In genomic region chr22:37616205-37617083, GRCh38 we compare ENCODE assay signal across 15 cellular contexts. TPM values are rescaled to one million over a fixed set of nuclear protein-coding genes. Genes with fewer than 3 reads are reported as not detected.
DNase-seq lines count a peak whose midpoint lies in the region; ATAC-seq, FAIRE-seq and TF ChIP-seq lines count a peak whose summit lies in the region.
"Had no signal": no experiment of that assay in that cellular context is flagged by ENCODE, and none has a peak within 500 bp of the region (broad histone marks: within the 10 kb centered on the region; RNA-seq: fewer than 3 reads in every experiment).

No MANE protein-coding gene starts in this region.

- TF ChIP-seq CTCF in D721Med (IDR thresholded peaks at IDR 0.05; ENCODE audit: insufficient read depth, missing control alignments) (no peak), GM12878 (IDR thresholded peaks at IDR 0.05 in 2 of 3, conservative IDR thresholded peaks at IDR 0.05 in 1 of 3; ENCODE audit: control insufficient read depth in 2 of 3, extremely low read depth in 1 of 3, insufficient read depth in 1 of 3, low read depth in 3 of 3, low read length in 3 of 3) (no peak), SK-N-SH (IDR thresholded peaks at IDR 0.05) (no peak)

- no peak overlapping the region for H3K4ac ChIP-seq in neuronal stem cell (ENCODE audit: low read length)

- H2AFZ ChIP-seq in GM12878 (ENCODE audit: control insufficient read depth, low read depth, low read length) (no peak overlapping the region), neuronal stem cell (ENCODE audit: low read length) (no peak overlapping the region), SK-N-SH (ENCODE audit: low read depth) (no peak overlapping the region)
- H2AFZ ChIP-seq: GM23248 had no signal

- peak overlapping the region; percentile 13 for H2BK5ac ChIP-seq in neuronal stem cell (ENCODE audit: low read length)

- H2BK15ac ChIP-seq in neuronal stem cell (ENCODE audit: low read length), result peak overlapping the region; percentile 49

- H3K79me2 ChIP-seq in GM12878 (ENCODE audit: control insufficient read depth, insufficient read depth, low read length), result peaks cover 7% of the 10 kb centered on the region
- H3K79me2 ChIP-seq in SK-N-SH (ENCODE audit: insufficient read depth), result peaks cover 10% of the 10 kb centered on the region

- H3K9me2 ChIP-seq in SK-N-SH, result no peaks in the 10 kb centered on the region

- H3K27me3 ChIP-seq in GM12878 (replicated peaks in 1 of 2; ENCODE audit: control insufficient read depth in 2 of 2, insufficient read depth in 2 of 2, low read length in 1 of 2) (no peaks in the 10 kb centered on the region), neuronal stem cell (ENCODE audit: control insufficient read depth in 3 of 3, insufficient read depth in 3 of 3, low read depth in 1 of 3, low read length in 3 of 3) (no peaks in the 10 kb centered on the region), SK-N-SH (ENCODE audit: insufficient read depth) (no peaks in the 10 kb centered on the region)
- H3K27me3 ChIP-seq: BLaER1, Peyer's patch had no signal

- POLR2A ChIA-PET in GM12878 (lab: Charles Lee) (interaction anchor here (0.6 to 0.9 kb wide), 2 partner anchors 10 to 45 kb away, joined by 4 to 5 read pairs; no protein-coding TSS in a partner anchor), SK-N-SH (lab: Yijun Ruan, JAX) (interaction anchor here (1.3 kb wide), 1 partner anchor 8 kb away, joined by 3 read pairs; no protein-coding TSS in a partner anchor)

- H3K36me3 ChIP-seq in GM12878 (ENCODE audit: control insufficient read depth in 2 of 2, insufficient read depth in 2 of 2, low read length in 1 of 2) (peaks cover 13 to 24% of the 10 kb centered on the region in 2 experiments), neuronal stem cell (replicated peaks in 1 of 2; ENCODE audit: control insufficient read depth in 2 of 2, insufficient read depth in 2 of 2, low read length in 2 of 2) (peaks cover 32 to 72% of the 10 kb centered on the region in 2 donors), SK-N-SH (replicated peaks in 1 of 2; ENCODE audit: control insufficient read depth in 1 of 2, insufficient read depth in 2 of 2, low read length in 1 of 2) (peaks cover 0 to 30% of the 10 kb centered on the region in 2 experiments)

- H3F3A ChIP-seq in SK-N-SH (replicated peaks; ENCODE audit: insufficient read depth), result no peaks in the 10 kb centered on the region

- H3K4me2 ChIP-seq in GM12878 (ENCODE audit: control insufficient read depth, insufficient read depth), result no peak overlapping the region
- H3K4me2 ChIP-seq in neuronal stem cell (ENCODE audit: insufficient read depth, low read length, poor library complexity, severe bottlenecking), result no peak overlapping the region
- no peak overlapping the region for H3K4me2 ChIP-seq in SK-N-SH
- H3K4me2 ChIP-seq: BLaER1 had no signal

- no peak overlapping the region for H4K91ac ChIP-seq in neuronal stem cell (ENCODE audit: low read depth, low read length, poor library complexity)

- 84% methylated on average over 26 of the region's 26 CpGs for WGBS in GM12878 (ENCODE audit: insufficient coverage, insufficient replicate concordance, low lambda C conversion rate, missing lambda C conversion rate)
- no CpG with 5 or more reads among the region's 26 CpGs for WGBS in neuronal stem cell (ENCODE audit: extremely low coverage in 2 of 2, insufficient read length in 2 of 2, insufficient replicate concordance in 1 of 2), 2 donors
- 95% methylated on average over 19 of the region's 26 CpGs for WGBS in SK-N-SH (ENCODE audit: low lambda C conversion rate)

- H3K4me1 ChIP-seq in GM12878 (ENCODE audit: control insufficient read depth, insufficient read depth, low read length) (peaks cover 6% of the 10 kb centered on the region), neuronal stem cell (ENCODE audit: control insufficient read depth in 2 of 2, insufficient read depth in 1 of 2, low read depth in 1 of 2, low read length in 2 of 2) (peaks cover 0 to 3% of the 10 kb centered on the region in 2 donors), SK-N-SH (ENCODE audit: control insufficient read depth in 1 of 2, insufficient read depth in 2 of 2, low read depth in 1 of 2, low read length in 1 of 2) (peaks cover 0 to 2% of the 10 kb centered on the region in 2 experiments; a peak in 1 of 4 replicates)

- H4K8ac ChIP-seq in neuronal stem cell (ENCODE audit: low read depth, low read length), result peak overlapping the region; percentile 86

- H3K18ac ChIP-seq in neuronal stem cell (ENCODE audit: low read length), result no peak overlapping the region

- peak overlapping the region; percentile 71 for H3K14ac ChIP-seq in neuronal stem cell (ENCODE audit: low read length)

- TF ChIP-seq EP300 in GM12878 (IDR thresholded peaks at IDR 0.05; ENCODE audit: borderline replicate concordance in 1 of 2, control insufficient read depth in 1 of 2, low read depth in 2 of 2, low read length in 2 of 2), result no peak
- TF ChIP-seq EP300 in SK-N-SH (IDR thresholded peaks at IDR 0.05; ENCODE audit: borderline replicate concordance in 1 of 2, low read depth in 1 of 2, low read length in 1 of 2), result no peak

- H2AK5ac ChIP-seq in neuronal stem cell (ENCODE audit: low read depth, low read length), result no peak overlapping the region

- intact Hi-C loops in GM12878 (cut with micrococcal nuclease; ENCODE audit: unreplicated experiment), result no loop called here

- no peak overlapping the region for H3K9ac ChIP-seq in GM12878 (ENCODE audit: control insufficient read depth, insufficient read depth, low read length)
- H3K9ac ChIP-seq in neuronal stem cell (ENCODE audit: low read depth, low read length, poor library complexity), result no peak overlapping the region
- H3K9ac ChIP-seq in SK-N-SH, result no peak overlapping the region
- H3K9ac ChIP-seq: BLaER1, GM23248 had no signal

- ATAC-seq in GM12878, result peak; percentile 27; the same call in 2 of the 3 replicates

- TF ChIP-seq RAD21 in GM12878 (IDR thresholded peaks at IDR 0.05; ENCODE audit: insufficient read depth, low read depth, low read length) (no peak), SK-N-SH (IDR thresholded peaks at IDR 0.05; ENCODE audit: low read length) (no peak)

- in situ Hi-C loops in GM12878 (cut with MboI), result no loop called here

- no peaks in the 10 kb centered on the region for H3K9me3 ChIP-seq in GM12878 (replicated peaks; ENCODE audit: control insufficient read depth, insufficient read depth, low read length)
- no peaks in the 10 kb centered on the region for H3K9me3 ChIP-seq in neuronal stem cell (replicated peaks in 1 of 2; ENCODE audit: control insufficient read depth in 2 of 2, insufficient read depth in 1 of 2, low read depth in 1 of 2, low read length in 2 of 2)
- no peaks in the 10 kb centered on the region for H3K9me3 ChIP-seq in SK-N-SH
- H3K9me3 ChIP-seq: BLaER1, Peyer's patch had no signal

- no peak for FAIRE-seq in D721Med (lab: Jason Lieb, UNC)
- no peak for FAIRE-seq in GM12878 (lab: Jason Lieb, UNC)

- H3K4me3 ChIP-seq in GM12878 (no peak overlapping the region), neuronal stem cell (ENCODE audit: low read length in 2 of 2) (peak overlapping the region in 1 of 2 donors; percentile 8), SK-N-SH (ENCODE audit: low read depth in 2 of 2, low read length in 1 of 2) (no peak overlapping the region)
- H3K4me3 ChIP-seq: BLaER1, GM23248, Peyer's patch had no signal

- no peak overlapping the region for H2BK120ac ChIP-seq in neuronal stem cell (ENCODE audit: low read depth, low read length)

- H3K23ac ChIP-seq in neuronal stem cell (ENCODE audit: low read depth, low read length, poor library complexity), result peak overlapping the region; percentile 43

- no peak for TF ChIP-seq POLR2A in GM12878 (IDR thresholded peaks at IDR 0.05; ENCODE audit: low read depth, low read length)

- H3K79me1 ChIP-seq in neuronal stem cell (ENCODE audit: low read depth, low read length), result no peaks in the 10 kb centered on the region

- BruUV-seq in GM12878 (replicated peaks; lab: Mats Ljungman, UMichigan), result no TSS peak

- no peak overlapping the region for H2BK12ac ChIP-seq in neuronal stem cell (ENCODE audit: low read length)

- H3K27ac ChIP-seq in GM12878 (ENCODE audit: control insufficient read depth, insufficient read depth) (no peak overlapping the region), neuronal stem cell (replicated peaks; ENCODE audit: low read length) (no peak overlapping the region), SK-N-SH (ENCODE audit: low read depth in 2 of 2, low read length in 1 of 2) (no peak overlapping the region)
- H3K27ac ChIP-seq: BLaER1, GM23248 had no signal

- no peaks in the 10 kb centered on the region for H4K20me1 ChIP-seq in GM12878 (ENCODE audit: control insufficient read depth, insufficient read depth)
- no peaks in the 10 kb centered on the region for H4K20me1 ChIP-seq in SK-N-SH (ENCODE audit: insufficient read depth)

- RAD21 ChIA-PET in GM12878 (lab: Charles Lee; ENCODE audit: unreplicated experiment), result interaction anchor here (0.9 kb wide), 1 partner anchor 42 kb away, joined by 3 read pairs; the partner anchor contains the start of gene PDXP

- CTCF ChIA-PET in GM12878 (lab: Yijun Ruan, JAX) (interaction anchor here (0.7 to 14.9 kb wide), 7 partner anchors 8 to 65 kb away, joined by 3 to 275 read pairs (median 4); partner anchors contain the start of genes LGALS1, NOL12 and SH3BP1), SK-N-SH (lab: Yijun Ruan, JAX) (interaction anchor here (1.0 to 34.3 kb wide), 6 partner anchors 9 to 53 kb away, joined by 3 to 898 read pairs (median 6); partner anchors contain the start of genes LGALS1, NOL12 and PDXP)

- SMC1A ChIA-PET in GM12878 (lab: Charles Lee; ENCODE audit: uncharacterized antibody, unreplicated experiment), result interaction anchor here (1.1 kb wide), 1 partner anchor 8 kb away, joined by 3 read pairs; the partner anchor contains the start of gene GGA1

- DNase-seq in D721Med (ENCODE audit: insufficient read length, low spot score) (peak; percentile 3), NAMALWA (ENCODE audit: low spot score) (peak; percentile 51), GM12878 (ENCODE audit: low read depth, low spot score) (no peak), neuronal stem cell (ENCODE audit: low spot score) (no peak), SK-N-SH (no peak), DMS114 treated with DMSO at 0.1 percent for 48 hours (lab: John Stamatoyannopoulos, UW; ENCODE audit: unreplicated experiment) (no peak), iPS-NIHi7 (ENCODE audit: extremely low spot score) (no peak)
- DNase-seq: GM23248, KBM-7, NCI-H1048, NCI-H146, NCI-H69, Peyer's patch, SIG-M5 had no signal

RNA-seq across cellular contexts. Expression of gene GGA1, which starts 7.8 kb away (rescaled TPM):
- total RNA-seq in GM12878 (2013; cell fraction: nucleolus; rRNA removed), result 185 and 204 TPM in 2 replicates
- total RNA-seq in GM12878 (2014; rRNA removed) (43.1 and 53.4 TPM in 2 replicates), GM12878 (2014; rRNA removed; fragmentation: Illumina TruSeq; extraction: Trizol) (29.1 and 30.4 TPM in 2 replicates), GM12878 (2021) (55.0 and 63.4 TPM in 2 replicates)
- 20.6 TPM for polyA plus RNA-seq in GM12878 (2011; ENCODE audit: low read depth)
- polyA plus RNA-seq in GM12878 (2011; rRNA removed) (38.7 and 43.7 TPM in 2 replicates), GM12878 (2014; fragmentation: Illumina TruSeq; extraction: Trizol) (23.4 and 31.6 TPM in 2 replicates), GM12878 (2014; fragmentation: Nextera tagmentation; extraction: Ambion mirVana) (1 to 10 TPM; 1.4 to 4.8 TPM), GM12878 (2014; rRNA removed) (77.8 and 79.4 TPM in 2 replicates), GM12878 (2016; fragmentation: Nextera tagmentation; extraction: Ambion mirVana) (10 to 100 TPM; 45.0 to 48.0 TPM), SK-N-SH (2012; rRNA removed) (81.1 and 99.4 TPM in 2 replicates)
- polyA plus RNA-seq in GM12878 (2011; cell fraction: cytosol; rRNA removed), result 29.0 and 49.3 TPM in 2 replicates
- polyA plus RNA-seq in GM12878 (2011; cell fraction: nucleus; rRNA removed), result 214 and 255 TPM in 2 replicates
- polyA plus RNA-seq in GM12878 (2012), result 46.2 and 48.1 TPM in 2 replicates
- polyA minus RNA-seq in GM12878 (2011; rRNA and poly(A)+ RNA removed), result 30.1 and 54.2 TPM in 2 replicates
- 15.8 and 17.6 TPM in 2 replicates for polyA minus RNA-seq in GM12878 (2011; cell fraction: cytosol; rRNA and poly(A)+ RNA removed)
- 45.1 and 75.9 TPM in 2 replicates for polyA minus RNA-seq in GM12878 (2011; cell fraction: nucleus; rRNA and poly(A)+ RNA removed)
- 32.1 TPM for polyA plus RNA-seq in neuronal stem cell (2013, experiment 1 of 2)
- 31.4 TPM for polyA plus RNA-seq in neuronal stem cell (2013, experiment 2 of 2)
- 26.3 and 38.0 TPM in 2 replicates for polyA plus RNA-seq in SK-N-SH (2012; cell fraction: cytosol; rRNA removed)
- polyA plus RNA-seq in SK-N-SH (2012; cell fraction: nucleus; rRNA removed), result 424 and 495 TPM in 2 replicates

RNA-seq across cellular contexts. Expression of gene SH3BP1, which starts 23.0 kb away (rescaled TPM):
- total RNA-seq in GM12878 (2013; cell fraction: nucleolus; rRNA removed), result 73.5 and 76.3 TPM in 2 replicates
- total RNA-seq in GM12878 (2014; rRNA removed) (34.0 and 37.5 TPM in 2 replicates), GM12878 (2014; rRNA removed; fragmentation: Illumina TruSeq; extraction: Trizol) (16.8 and 17.9 TPM in 2 replicates), GM12878 (2021) (67.0 and 70.5 TPM in 2 replicates)
- 126 TPM for polyA plus RNA-seq in GM12878 (2011; ENCODE audit: low read depth)
- polyA plus RNA-seq in GM12878 (2011; rRNA removed) (14.5 and 27.0 TPM in 2 replicates), GM12878 (2014; fragmentation: Illumina TruSeq; extraction: Trizol) (22.9 and 58.6 TPM in 2 replicates), GM12878 (2014; fragmentation: Nextera tagmentation; extraction: Ambion mirVana) (1 to 10 TPM in 1 of 2 experiments, under 1 TPM in 1; 0.29 to 1.1 TPM), GM12878 (2014; rRNA removed) (31.7 and 43.3 TPM in 2 replicates), GM12878 (2016; fragmentation: Nextera tagmentation; extraction: Ambion mirVana) (1 to 10 TPM; 4.8 to 9.9 TPM), SK-N-SH (2012; rRNA removed) (8.6 and 8.9 TPM in 2 replicates)
- polyA plus RNA-seq in GM12878 (2011; cell fraction: cytosol; rRNA removed), result 37.4 and 46.9 TPM in 2 replicates
- 135 and 140 TPM in 2 replicates for polyA plus RNA-seq in GM12878 (2011; cell fraction: nucleus; rRNA removed)
- polyA plus RNA-seq in GM12878 (2012), result 56.7 and 111 TPM in 2 replicates
- polyA minus RNA-seq in GM12878 (2011; rRNA and poly(A)+ RNA removed), result 39.4 and 47.3 TPM in 2 replicates
- 11.4 and 39.4 TPM in 2 replicates for polyA minus RNA-seq in GM12878 (2011; cell fraction: cytosol; rRNA and poly(A)+ RNA removed)
- polyA minus RNA-seq in GM12878 (2011; cell fraction: nucleus; rRNA and poly(A)+ RNA removed), result 33.5 and 50.5 TPM in 2 replicates
- polyA plus RNA-seq in neuronal stem cell (2013, experiment 1 of 2), result 14.6 TPM
- 14.3 TPM for polyA plus RNA-seq in neuronal stem cell (2013, experiment 2 of 2)
- polyA plus RNA-seq in SK-N-SH (2012; cell fraction: cytosol; rRNA removed), result 5.9 and 10.2 TPM in 2 replicates
- polyA plus RNA-seq in SK-N-SH (2012; cell fraction: nucleus; rRNA removed), result 28.2 and 29.7 TPM in 2 replicates

RNA-seq across cellular contexts. Expression of gene LGALS2, which starts 36.6 kb away (rescaled TPM):
- total RNA-seq in GM12878 (2013; cell fraction: nucleolus; rRNA removed), result not detected in 2 replicates
- total RNA-seq in GM12878 (2014; rRNA removed) (0.56 and 0.60 TPM in 2 replicates), GM12878 (2014; rRNA removed; fragmentation: Illumina TruSeq; extraction: Trizol) (0.58 and 0.69 TPM in 2 replicates), GM12878 (2021) (0.67 and 0.85 TPM in 2 replicates)
- not detected for polyA plus RNA-seq in GM12878 (2011; ENCODE audit: low read depth)
- polyA plus RNA-seq in GM12878 (2011; rRNA removed) (1.2 and 2.7 TPM in 2 replicates), GM12878 (2014; fragmentation: Illumina TruSeq; extraction: Trizol) (0.56 TPM in 1 of 2 replicates, not detected in the other), GM12878 (2014; fragmentation: Nextera tagmentation; extraction: Ambion mirVana) (1 to 10 TPM; 1.8 to 2.9 TPM), GM12878 (2014; rRNA removed) (0.77 and 1.9 TPM in 2 replicates), GM12878 (2016; fragmentation: Nextera tagmentation; extraction: Ambion mirVana) (under 1 TPM in 1 of 2 experiments, not detected in 1; 0.38 TPM), SK-N-SH (2012; rRNA removed) (not detected in 2 replicates)
- 1.7 TPM in 2 replicates for polyA plus RNA-seq in GM12878 (2011; cell fraction: cytosol; rRNA removed)
- polyA plus RNA-seq in GM12878 (2011; cell fraction: nucleus; rRNA removed), result 0.41 and 0.51 TPM in 2 replicates
- polyA plus RNA-seq in GM12878 (2012), result 0.24 and 0.43 TPM in 2 replicates
- 0.46 and 0.95 TPM in 2 replicates for polyA minus RNA-seq in GM12878 (2011; rRNA and poly(A)+ RNA removed)
- polyA minus RNA-seq in GM12878 (2011; cell fraction: cytosol; rRNA and poly(A)+ RNA removed), result not detected in 2 replicates
- not detected in 2 replicates for polyA minus RNA-seq in GM12878 (2011; cell fraction: nucleus; rRNA and poly(A)+ RNA removed)
- not detected for polyA plus RNA-seq in neuronal stem cell (2013, experiment 1 of 2)
- polyA plus RNA-seq in neuronal stem cell (2013, experiment 2 of 2), result not detected
- not detected in 2 replicates for polyA plus RNA-seq in SK-N-SH (2012; cell fraction: cytosol; rRNA removed)
- not detected in 2 replicates for polyA plus RNA-seq in SK-N-SH (2012; cell fraction: nucleus; rRNA removed)
- total RNA-seq: GM23248 had no signal

RNA-seq across cellular contexts. Expression of gene PDXP, which starts 42.1 kb away (rescaled TPM):
- 7.4 and 8.6 TPM in 2 replicates for total RNA-seq in GM12878 (2013; cell fraction: nucleolus; rRNA removed)
- total RNA-seq in GM12878 (2014; rRNA removed), result 36.8 and 41.1 TPM in 2 replicates
- 27.2 and 29.7 TPM in 2 replicates for total RNA-seq in GM12878 (2014; rRNA removed; fragmentation: Illumina TruSeq; extraction: Trizol)
- 38.6 and 44.7 TPM in 2 replicates for total RNA-seq in GM12878 (2021)
- 14.9 TPM for polyA plus RNA-seq in GM12878 (2011; ENCODE audit: low read depth)
- 25.4 and 39.4 TPM in 2 replicates for polyA plus RNA-seq in GM12878 (2011; rRNA removed)
- polyA plus RNA-seq in GM12878 (2011; cell fraction: cytosol; rRNA removed), result 66.8 and 73.1 TPM in 2 replicates
- 26.0 and 35.5 TPM in 2 replicates for polyA plus RNA-seq in GM12878 (2011; cell fraction: nucleus; rRNA removed)
- polyA plus RNA-seq in GM12878 (2012), result 17.7 and 26.5 TPM in 2 replicates
- polyA plus RNA-seq in GM12878 (2014; fragmentation: Illumina TruSeq; extraction: Trizol), result 30.1 and 40.0 TPM in 2 replicates
- 10 to 100 TPM in 1 of 2 experiments, 1 to 10 TPM in 1; 9.8 to 15.2 TPM for polyA plus RNA-seq in GM12878 (2014; fragmentation: Nextera tagmentation; extraction: Ambion mirVana)
- 56.7 and 57.9 TPM in 2 replicates for polyA plus RNA-seq in GM12878 (2014; rRNA removed)
- polyA plus RNA-seq in GM12878 (2016; fragmentation: Nextera tagmentation; extraction: Ambion mirVana), result 1 to 10 TPM; 4.4 to 4.8 TPM
- 22.2 and 37.3 TPM in 2 replicates for polyA minus RNA-seq in GM12878 (2011; rRNA and poly(A)+ RNA removed)
- 11.4 and 17.4 TPM in 2 replicates for polyA minus RNA-seq in GM12878 (2011; cell fraction: cytosol; rRNA and poly(A)+ RNA removed)
- polyA minus RNA-seq in GM12878 (2011; cell fraction: nucleus; rRNA and poly(A)+ RNA removed), result 7.3 and 9.7 TPM in 2 replicates
- polyA plus RNA-seq in neuronal stem cell (2013, experiment 1 of 2), result 46.4 TPM
- polyA plus RNA-seq in neuronal stem cell (2013, experiment 2 of 2), result 44.0 TPM
- 22.5 and 24.5 TPM in 2 replicates for polyA plus RNA-seq in SK-N-SH (2012; rRNA removed)
- polyA plus RNA-seq in SK-N-SH (2012; cell fraction: cytosol; rRNA removed), result 13.3 and 20.5 TPM in 2 replicates
- polyA plus RNA-seq in SK-N-SH (2012; cell fraction: nucleus; rRNA removed), result 7.5 and 7.9 TPM in 2 replicates

RNA-seq across cellular contexts. Expression of gene CDC42EP1, which starts 56.2 kb away (rescaled TPM):
- not detected in 2 replicates for total RNA-seq in GM12878 (2013; cell fraction: nucleolus; rRNA removed)
- not detected in 2 replicates for total RNA-seq in GM12878 (2014; rRNA removed)
- total RNA-seq in GM12878 (2014; rRNA removed; fragmentation: Illumina TruSeq; extraction: Trizol), result not detected in 2 replicates
- total RNA-seq in GM12878 (2021), result 0.19 and 0.33 TPM in 2 replicates
- polyA plus RNA-seq in GM12878 (2011; ENCODE audit: low read depth), result not detected
- polyA plus RNA-seq in GM12878 (2011; rRNA removed), result not detected in 2 replicates
- polyA plus RNA-seq in GM12878 (2011; cell fraction: cytosol; rRNA removed), result not detected in 2 replicates
- polyA plus RNA-seq in GM12878 (2011; cell fraction: nucleus; rRNA removed), result 0.04 and 0.06 TPM in 2 replicates
- not detected in 2 replicates for polyA plus RNA-seq in GM12878 (2012)
- polyA plus RNA-seq in GM12878 (2014; fragmentation: Illumina TruSeq; extraction: Trizol), result not detected in 2 replicates
- not detected for polyA plus RNA-seq in GM12878 (2014; fragmentation: Nextera tagmentation; extraction: Ambion mirVana)
- 0.04 TPM in 1 of 2 replicates, not detected in the other for polyA plus RNA-seq in GM12878 (2014; rRNA removed)
- under 1 TPM in 1 of 2 experiments, not detected in 1; 0.09 TPM for polyA plus RNA-seq in GM12878 (2016; fragmentation: Nextera tagmentation; extraction: Ambion mirVana)
- not detected in 2 replicates for polyA minus RNA-seq in GM12878 (2011; rRNA and poly(A)+ RNA removed)
- 0.42 and 0.67 TPM in 2 replicates for polyA minus RNA-seq in GM12878 (2011; cell fraction: cytosol; rRNA and poly(A)+ RNA removed)
- polyA minus RNA-seq in GM12878 (2011; cell fraction: nucleus; rRNA and poly(A)+ RNA removed), result 0.19 TPM in 1 of 2 replicates, not detected in the other
- 16.9 TPM for polyA plus RNA-seq in neuronal stem cell (2013, experiment 1 of 2)
- polyA plus RNA-seq in neuronal stem cell (2013, experiment 2 of 2), result 16.2 TPM
- 11.5 and 24.9 TPM in 2 replicates for polyA plus RNA-seq in SK-N-SH (2012; rRNA removed)
- polyA plus RNA-seq in SK-N-SH (2012; cell fraction: cytosol; rRNA removed), result 8.9 and 15.8 TPM in 2 replicates
- polyA plus RNA-seq in SK-N-SH (2012; cell fraction: nucleus; rRNA removed), result 14.2 and 19.4 TPM in 2 replicates

Comparison
In these comparisons a context has a peak if more than half of its experiments do, and no peak if none do; other contexts are left out.
1. DNase-seq: peak in D721Med (single experiment) and NAMALWA (single experiment); none in GM12878 (single experiment), neuronal stem cell (single experiment), SK-N-SH (single experiment), DMS114 treated with DMSO at 0.1 percent for 48 hours (single experiment) and iPS-NIHi7 (single experiment).